In genomic region chr17:73316919-73317505, GRCh38 we compare ENCODE assay signal across 1 cellular context.
TF ChIP-seq lines count a peak whose summit lies in the region.

No MANE protein-coding gene starts in this region.

TF ChIP-seq in HepG2, 621 proteins besides CTCF, POLR2A, EP300 and RAD21 (continued from another document):
- TF ChIP-seq, protein P1, sequence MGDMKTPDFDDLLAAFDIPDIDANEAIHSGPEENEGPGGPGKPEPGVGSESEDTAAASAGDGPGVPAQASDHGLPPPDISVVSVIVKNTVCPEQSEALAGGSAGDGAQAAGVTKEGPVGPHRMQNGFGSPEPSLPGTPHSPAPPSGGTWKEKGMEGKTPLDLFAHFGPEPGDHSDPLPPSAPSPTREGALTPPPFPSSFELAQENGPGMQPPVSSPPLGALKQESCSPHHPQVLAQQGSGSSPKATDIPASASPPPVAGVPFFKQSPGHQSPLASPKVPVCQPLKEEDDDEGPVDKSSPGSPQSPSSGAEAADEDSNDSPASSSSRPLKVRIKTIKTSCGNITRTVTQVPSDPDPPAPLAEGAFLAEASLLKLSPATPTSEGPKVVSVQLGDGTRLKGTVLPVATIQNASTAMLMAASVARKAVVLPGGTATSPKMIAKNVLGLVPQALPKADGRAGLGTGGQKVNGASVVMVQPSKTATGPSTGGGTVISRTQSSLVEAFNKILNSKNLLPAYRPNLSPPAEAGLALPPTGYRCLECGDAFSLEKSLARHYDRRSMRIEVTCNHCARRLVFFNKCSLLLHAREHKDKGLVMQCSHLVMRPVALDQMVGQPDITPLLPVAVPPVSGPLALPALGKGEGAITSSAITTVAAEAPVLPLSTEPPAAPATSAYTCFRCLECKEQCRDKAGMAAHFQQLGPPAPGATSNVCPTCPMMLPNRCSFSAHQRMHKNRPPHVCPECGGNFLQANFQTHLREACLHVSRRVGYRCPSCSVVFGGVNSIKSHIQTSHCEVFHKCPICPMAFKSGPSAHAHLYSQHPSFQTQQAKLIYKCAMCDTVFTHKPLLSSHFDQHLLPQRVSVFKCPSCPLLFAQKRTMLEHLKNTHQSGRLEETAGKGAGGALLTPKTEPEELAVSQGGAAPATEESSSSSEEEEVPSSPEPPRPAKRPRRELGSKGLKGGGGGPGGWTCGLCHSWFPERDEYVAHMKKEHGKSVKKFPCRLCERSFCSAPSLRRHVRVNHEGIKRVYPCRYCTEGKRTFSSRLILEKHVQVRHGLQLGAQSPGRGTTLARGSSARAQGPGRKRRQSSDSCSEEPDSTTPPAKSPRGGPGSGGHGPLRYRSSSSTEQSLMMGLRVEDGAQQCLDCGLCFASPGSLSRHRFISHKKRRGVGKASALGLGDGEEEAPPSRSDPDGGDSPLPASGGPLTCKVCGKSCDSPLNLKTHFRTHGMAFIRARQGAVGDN (CRISPR knock-in tag; IDR thresholded peaks at IDR 0.05) = peak; percentile 15; the same call in 1 of the 2 replicates
- TF ChIP-seq ZFY (CRISPR knock-in tag; IDR thresholded peaks at IDR 0.05) (no peak), MYC (CRISPR knock-in tag; IDR thresholded peaks at IDR 0.05; ENCODE audit: borderline replicate concordance) (peak; percentile 20; the same call in 1 of the 2 replicates), ZNF547 (CRISPR knock-in tag; IDR thresholded peaks at IDR 0.05) (peak; percentile 34; the same call in 1 of the 2 replicates)
